Comparison of ENCODE assay signal across 2 cellular contexts in the genomic region with DNA sequence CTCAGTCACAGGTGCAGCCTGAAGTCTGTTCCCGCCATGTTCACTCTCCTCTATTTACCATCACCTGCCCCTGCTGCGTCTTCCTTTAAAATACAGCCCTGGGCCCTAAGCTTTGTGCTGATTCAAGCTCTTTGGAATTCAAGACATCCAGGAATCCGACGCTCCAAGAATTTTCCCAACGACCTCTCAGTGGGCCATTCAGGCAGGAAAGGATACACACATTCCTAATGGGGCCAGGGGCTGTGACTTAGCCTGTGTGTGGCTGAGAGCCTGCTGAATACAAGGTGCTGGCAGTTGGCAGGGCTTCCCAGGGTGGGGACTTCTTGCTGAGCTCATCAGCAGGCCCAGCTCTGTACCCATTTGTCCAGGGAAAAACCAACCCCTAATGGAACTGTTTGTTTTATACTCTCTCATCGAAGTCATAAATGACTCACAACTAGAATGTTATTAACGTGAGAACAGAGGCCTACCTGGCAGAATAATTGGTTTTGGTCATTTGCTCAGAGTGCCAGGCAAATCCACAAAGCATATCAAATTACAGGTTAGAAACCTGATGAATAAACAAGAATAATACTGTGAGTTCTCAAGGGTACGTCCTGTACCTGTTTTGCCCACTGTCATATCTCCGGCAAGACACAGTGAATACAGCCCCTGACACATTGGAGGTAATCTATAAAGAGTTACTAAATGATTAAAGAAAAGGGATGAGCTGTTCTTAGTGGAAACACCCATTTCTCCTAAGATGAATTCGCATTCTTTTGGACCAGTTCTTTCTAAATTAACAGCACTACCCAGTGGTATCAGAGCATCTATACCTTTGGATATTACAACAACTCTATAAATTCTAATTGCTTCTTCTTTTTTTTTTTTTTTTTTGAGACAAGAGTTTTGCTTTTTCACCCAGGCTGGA.
TF ChIP-seq lines count a peak whose summit lies in the region.

No MANE protein-coding gene starts in this region.

TF ChIP-seq in IMR-90, 13 proteins besides CTCF, POLR2A, EP300 and RAD21:
- TF ChIP-seq CEBPB (IDR thresholded peaks at IDR 0.05; ENCODE audit: low read depth, low read length) (no peak), RFX5 (IDR thresholded peaks at IDR 0.05; ENCODE audit: low read depth, low read length) (no peak), SMC3 (IDR thresholded peaks at IDR 0.05; ENCODE audit: low read depth, low read length) (no peak), ELK1 (IDR thresholded peaks at IDR 0.05; ENCODE audit: borderline replicate concordance, low read depth, low read length) (no peak), MAFK (IDR thresholded peaks at IDR 0.05; ENCODE audit: low read depth, low read length) (peak; percentile 66), MXI1 (IDR thresholded peaks at IDR 0.05; ENCODE audit: borderline replicate concordance, low read depth, low read length) (no peak), RCOR1 (IDR thresholded peaks at IDR 0.05; ENCODE audit: insufficient replicate concordance, low read length) (no peak), CHD1 (IDR thresholded peaks at IDR 0.05; ENCODE audit: low read depth, low read length) (no peak), MAZ (IDR thresholded peaks at IDR 0.05; ENCODE audit: borderline replicate concordance, low read depth, low read length) (peak; percentile 7; the same call in 1 of the 2 replicates), FOS (IDR thresholded peaks at IDR 0.05; ENCODE audit: low read depth, low read length) (peak; percentile 47), NFE2L2 (IDR thresholded peaks at IDR 0.05; ENCODE audit: low read depth, low read length) (no peak), BHLHE40 (IDR thresholded peaks at IDR 0.05; ENCODE audit: low read depth, low read length) (0 out of 2 replicates have a peak, but pooled peaks have one; percentile 3)
- TF ChIP-seq, protein P1, sequence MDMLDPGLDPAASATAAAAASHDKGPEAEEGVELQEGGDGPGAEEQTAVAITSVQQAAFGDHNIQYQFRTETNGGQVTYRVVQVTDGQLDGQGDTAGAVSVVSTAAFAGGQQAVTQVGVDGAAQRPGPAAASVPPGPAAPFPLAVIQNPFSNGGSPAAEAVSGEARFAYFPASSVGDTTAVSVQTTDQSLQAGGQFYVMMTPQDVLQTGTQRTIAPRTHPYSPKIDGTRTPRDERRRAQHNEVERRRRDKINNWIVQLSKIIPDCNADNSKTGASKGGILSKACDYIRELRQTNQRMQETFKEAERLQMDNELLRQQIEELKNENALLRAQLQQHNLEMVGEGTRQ (IDR thresholded peaks at IDR 0.05; ENCODE audit: low read depth, low read length): no peak

TF ChIP-seq in WTC11, 78 proteins besides CTCF, POLR2A, EP300 and RAD21:
- TF ChIP-seq ZNF138 (CRISPR knock-in tag; conservative IDR thresholded peaks at IDR 0.05): no peak
- 0 out of 2 replicates have a peak, but pooled peaks have one; percentile 64 for TF ChIP-seq CBFB (CRISPR knock-in tag; IDR thresholded peaks at IDR 0.05; ENCODE audit: low read depth)
- peak; percentile 73; the same call in 1 of the 2 replicates for TF ChIP-seq PRRX2 (CRISPR knock-in tag; IDR thresholded peaks at IDR 0.05)
- no peak for TF ChIP-seq HMGA2 (CRISPR knock-in tag; IDR thresholded peaks at IDR 0.05)
- 0 out of 2 replicates have a peak, but pooled peaks have one; percentile 6 for TF ChIP-seq HMGXB4 (CRISPR knock-in tag; IDR thresholded peaks at IDR 0.05)
- TF ChIP-seq E2F1 (CRISPR knock-in tag; IDR thresholded peaks at IDR 0.05): 0 out of 2 replicates have a peak, but pooled peaks have one; percentile 52
- peak; percentile 98 for TF ChIP-seq TEAD1 (CRISPR knock-in tag; IDR thresholded peaks at IDR 0.05)
- no peak for TF ChIP-seq ZNF317 (CRISPR knock-in tag; IDR thresholded peaks at IDR 0.05; ENCODE audit: borderline replicate concordance, low read depth)
- TF ChIP-seq, protein P2, sequence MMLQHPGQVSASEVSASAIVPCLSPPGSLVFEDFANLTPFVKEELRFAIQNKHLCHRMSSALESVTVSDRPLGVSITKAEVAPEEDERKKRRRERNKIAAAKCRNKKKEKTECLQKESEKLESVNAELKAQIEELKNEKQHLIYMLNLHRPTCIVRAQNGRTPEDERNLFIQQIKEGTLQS (CRISPR knock-in tag; conservative IDR thresholded peaks at IDR 0.05): 0 out of 2 replicates have a peak, but pooled peaks have one; percentile 40
- TF ChIP-seq E2F5 (CRISPR knock-in tag; IDR thresholded peaks at IDR 0.05): peak; percentile 97
- TF ChIP-seq NFE2L1 (CRISPR knock-in tag; IDR thresholded peaks at IDR 0.05): peak; percentile 88
- peak; percentile 91 for TF ChIP-seq TEAD4 (CRISPR knock-in tag; IDR thresholded peaks at IDR 0.05)
- TF ChIP-seq, protein P3, sequence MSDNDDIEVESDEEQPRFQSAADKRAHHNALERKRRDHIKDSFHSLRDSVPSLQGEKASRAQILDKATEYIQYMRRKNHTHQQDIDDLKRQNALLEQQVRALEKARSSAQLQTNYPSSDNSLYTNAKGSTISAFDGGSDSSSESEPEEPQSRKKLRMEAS (CRISPR knock-in tag; IDR thresholded peaks at IDR 0.05): peak; percentile 54; the same call in 1 of the 2 replicates
- peak; percentile 73; the same call in 1 of the 2 replicates for TF ChIP-seq ZNF423 (CRISPR knock-in tag; IDR thresholded peaks at IDR 0.05)
- peak; percentile 91 for TF ChIP-seq FOXK1 (CRISPR knock-in tag; IDR thresholded peaks at IDR 0.05)
- TF ChIP-seq, protein P4, sequence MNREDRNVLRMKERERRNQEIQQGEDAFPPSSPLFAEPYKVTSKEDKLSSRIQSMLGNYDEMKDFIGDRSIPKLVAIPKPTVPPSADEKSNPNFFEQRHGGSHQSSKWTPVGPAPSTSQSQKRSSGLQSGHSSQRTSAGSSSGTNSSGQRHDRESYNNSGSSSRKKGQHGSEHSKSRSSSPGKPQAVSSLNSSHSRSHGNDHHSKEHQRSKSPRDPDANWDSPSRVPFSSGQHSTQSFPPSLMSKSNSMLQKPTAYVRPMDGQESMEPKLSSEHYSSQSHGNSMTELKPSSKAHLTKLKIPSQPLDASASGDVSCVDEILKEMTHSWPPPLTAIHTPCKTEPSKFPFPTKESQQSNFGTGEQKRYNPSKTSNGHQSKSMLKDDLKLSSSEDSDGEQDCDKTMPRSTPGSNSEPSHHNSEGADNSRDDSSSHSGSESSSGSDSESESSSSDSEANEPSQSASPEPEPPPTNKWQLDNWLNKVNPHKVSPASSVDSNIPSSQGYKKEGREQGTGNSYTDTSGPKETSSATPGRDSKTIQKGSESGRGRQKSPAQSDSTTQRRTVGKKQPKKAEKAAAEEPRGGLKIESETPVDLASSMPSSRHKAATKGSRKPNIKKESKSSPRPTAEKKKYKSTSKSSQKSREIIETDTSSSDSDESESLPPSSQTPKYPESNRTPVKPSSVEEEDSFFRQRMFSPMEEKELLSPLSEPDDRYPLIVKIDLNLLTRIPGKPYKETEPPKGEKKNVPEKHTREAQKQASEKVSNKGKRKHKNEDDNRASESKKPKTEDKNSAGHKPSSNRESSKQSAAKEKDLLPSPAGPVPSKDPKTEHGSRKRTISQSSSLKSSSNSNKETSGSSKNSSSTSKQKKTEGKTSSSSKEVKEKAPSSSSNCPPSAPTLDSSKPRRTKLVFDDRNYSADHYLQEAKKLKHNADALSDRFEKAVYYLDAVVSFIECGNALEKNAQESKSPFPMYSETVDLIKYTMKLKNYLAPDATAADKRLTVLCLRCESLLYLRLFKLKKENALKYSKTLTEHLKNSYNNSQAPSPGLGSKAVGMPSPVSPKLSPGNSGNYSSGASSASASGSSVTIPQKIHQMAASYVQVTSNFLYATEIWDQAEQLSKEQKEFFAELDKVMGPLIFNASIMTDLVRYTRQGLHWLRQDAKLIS (CRISPR knock-in tag; IDR thresholded peaks at IDR 0.05; ENCODE audit: borderline replicate concordance): peak; percentile 89; the same call in 1 of the 2 replicates
- peak; percentile 22; the same call in 1 of the 2 replicates for TF ChIP-seq ETV6 (CRISPR knock-in tag; IDR thresholded peaks at IDR 0.05)
- TF ChIP-seq SMAD4 (CRISPR knock-in tag; IDR thresholded peaks at IDR 0.05): no peak
- no peak for TF ChIP-seq ARID4B (CRISPR knock-in tag; IDR thresholded peaks at IDR 0.05; ENCODE audit: borderline replicate concordance)
- peak; percentile 64; the same call in 1 of the 2 replicates for TF ChIP-seq JUN (CRISPR knock-in tag; IDR thresholded peaks at IDR 0.05)
- no peak for TF ChIP-seq IRF2 (CRISPR knock-in tag; IDR thresholded peaks at IDR 0.05; ENCODE audit: borderline replicate concordance, low read depth)
- TF ChIP-seq FOXP4 (CRISPR knock-in tag; IDR thresholded peaks at IDR 0.05): peak; percentile 85; the same call in 1 of the 2 replicates
TF ChIP-seq in WTC11: peak in this region for 16.
